1 cellular context compared by ENCODE assay signal in genomic region chr3:177358968-177359600, GRCh38.
A peak's percentile ranks its signal among the peaks of the same experiment; 100 is the strongest.
TF ChIP-seq lines count a peak whose summit lies in the region.

No MANE protein-coding gene starts in this region.

TF ChIP-seq in K562, 482 proteins besides CTCF, POLR2A, EP300 and RAD21 (continued from another document and continues in another):
- no peak for TF ChIP-seq ZNF318 (IDR thresholded peaks at IDR 0.05; ENCODE audit: borderline replicate concordance in 1 of 2, low read depth in 1 of 2)
- TF ChIP-seq NR1H2 (CRISPR knock-in tag; IDR thresholded peaks at IDR 0.05): no peak
- TF ChIP-seq CREB1 (IDR thresholded peaks at IDR 0.05): no peak
- TF ChIP-seq CREB1 (CRISPR knock-in tag; IDR thresholded peaks at IDR 0.05): peak; percentile 13; the same call in 1 of the 2 replicates
- TF ChIP-seq SMAD2 (IDR thresholded peaks at IDR 0.05; ENCODE audit: low read depth, low read length): no peak
- TF ChIP-seq ZNF592 (IDR thresholded peaks at IDR 0.05): peak; percentile 95
- no peak for TF ChIP-seq RFX1 (IDR thresholded peaks at IDR 0.05)
- TF ChIP-seq ZNF124 (CRISPR knock-in tag; IDR thresholded peaks at IDR 0.05): no peak
- no peak for TF ChIP-seq FOXP1 (CRISPR knock-in tag; IDR thresholded peaks at IDR 0.05)
- 0 out of 2 replicates have a peak, but pooled peaks have one; percentile 7 for TF ChIP-seq HINFP (tag; conservative IDR thresholded peaks at IDR 0.05; ENCODE audit: low read depth)
- TF ChIP-seq NONO (IDR thresholded peaks at IDR 0.05; ENCODE audit: low read depth in 2 of 2, low read length in 1 of 2): no peak
- TF ChIP-seq RBM17 (IDR thresholded peaks at IDR 0.05; ENCODE audit: borderline replicate concordance, low read depth, low read length): no peak
- 0 out of 2 replicates have a peak, but pooled peaks have one; percentile 78 for TF ChIP-seq PATZ1 (CRISPR knock-in tag; IDR thresholded peaks at IDR 0.05; ENCODE audit: borderline replicate concordance)
- TF ChIP-seq CBX3 (IDR thresholded peaks at IDR 0.05; ENCODE audit: borderline replicate concordance in 1 of 2, low read length in 2 of 2): no peak
- peak in 1 of 2 experiments; percentile 58; a peak in 1 of 4 replicates for TF ChIP-seq TEAD1 (CRISPR knock-in tag; IDR thresholded peaks at IDR 0.05)
- no peak for TF ChIP-seq RUNX1 (IDR thresholded peaks at IDR 0.05; ENCODE audit: low read depth)
- peak; percentile 49; the same call in 1 of the 2 replicates for TF ChIP-seq PTRF (tag; IDR thresholded peaks at IDR 0.05)
- TF ChIP-seq CHD7 (IDR thresholded peaks at IDR 0.05; ENCODE audit: low read depth, low read length): no peak
- TF ChIP-seq MAX (CRISPR knock-in tag; IDR thresholded peaks at IDR 0.05): peak; percentile 85
- no peak for TF ChIP-seq ID3 (CRISPR knock-in tag; IDR thresholded peaks at IDR 0.05)
- TF ChIP-seq ID3 (tag; IDR thresholded peaks at IDR 0.05): peak; percentile 68
- no peak for TF ChIP-seq GTF2E2 (tag; IDR thresholded peaks at IDR 0.05)
- no peak for TF ChIP-seq DIDO1 (tag; IDR thresholded peaks at IDR 0.05; ENCODE audit: low read depth)
